1 cellular context compared by ENCODE assay signal in genomic region chr2:184611221-184612085, GRCh38.
TF ChIP-seq lines count a peak whose summit lies in the region.

No MANE protein-coding gene starts in this region.

TF ChIP-seq in HCT116, 20 proteins besides CTCF, POLR2A, EP300 and RAD21 (continued from another document):
- TF ChIP-seq, protein P1, sequence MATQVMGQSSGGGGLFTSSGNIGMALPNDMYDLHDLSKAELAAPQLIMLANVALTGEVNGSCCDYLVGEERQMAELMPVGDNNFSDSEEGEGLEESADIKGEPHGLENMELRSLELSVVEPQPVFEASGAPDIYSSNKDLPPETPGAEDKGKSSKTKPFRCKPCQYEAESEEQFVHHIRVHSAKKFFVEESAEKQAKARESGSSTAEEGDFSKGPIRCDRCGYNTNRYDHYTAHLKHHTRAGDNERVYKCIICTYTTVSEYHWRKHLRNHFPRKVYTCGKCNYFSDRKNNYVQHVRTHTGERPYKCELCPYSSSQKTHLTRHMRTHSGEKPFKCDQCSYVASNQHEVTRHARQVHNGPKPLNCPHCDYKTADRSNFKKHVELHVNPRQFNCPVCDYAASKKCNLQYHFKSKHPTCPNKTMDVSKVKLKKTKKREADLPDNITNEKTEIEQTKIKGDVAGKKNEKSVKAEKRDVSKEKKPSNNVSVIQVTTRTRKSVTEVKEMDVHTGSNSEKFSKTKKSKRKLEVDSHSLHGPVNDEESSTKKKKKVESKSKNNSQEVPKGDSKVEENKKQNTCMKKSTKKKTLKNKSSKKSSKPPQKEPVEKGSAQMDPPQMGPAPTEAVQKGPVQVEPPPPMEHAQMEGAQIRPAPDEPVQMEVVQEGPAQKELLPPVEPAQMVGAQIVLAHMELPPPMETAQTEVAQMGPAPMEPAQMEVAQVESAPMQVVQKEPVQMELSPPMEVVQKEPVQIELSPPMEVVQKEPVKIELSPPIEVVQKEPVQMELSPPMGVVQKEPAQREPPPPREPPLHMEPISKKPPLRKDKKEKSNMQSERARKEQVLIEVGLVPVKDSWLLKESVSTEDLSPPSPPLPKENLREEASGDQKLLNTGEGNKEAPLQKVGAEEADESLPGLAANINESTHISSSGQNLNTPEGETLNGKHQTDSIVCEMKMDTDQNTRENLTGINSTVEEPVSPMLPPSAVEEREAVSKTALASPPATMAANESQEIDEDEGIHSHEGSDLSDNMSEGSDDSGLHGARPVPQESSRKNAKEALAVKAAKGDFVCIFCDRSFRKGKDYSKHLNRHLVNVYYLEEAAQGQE (IDR thresholded peaks at IDR 0.05; ENCODE audit: low read depth) = no peak
- no peak for TF ChIP-seq SIN3A (IDR thresholded peaks at IDR 0.05; ENCODE audit: low read depth)
- TF ChIP-seq SRF (IDR thresholded peaks at IDR 0.05; ENCODE audit: low read depth) = no peak
- TF ChIP-seq, protein P2, sequence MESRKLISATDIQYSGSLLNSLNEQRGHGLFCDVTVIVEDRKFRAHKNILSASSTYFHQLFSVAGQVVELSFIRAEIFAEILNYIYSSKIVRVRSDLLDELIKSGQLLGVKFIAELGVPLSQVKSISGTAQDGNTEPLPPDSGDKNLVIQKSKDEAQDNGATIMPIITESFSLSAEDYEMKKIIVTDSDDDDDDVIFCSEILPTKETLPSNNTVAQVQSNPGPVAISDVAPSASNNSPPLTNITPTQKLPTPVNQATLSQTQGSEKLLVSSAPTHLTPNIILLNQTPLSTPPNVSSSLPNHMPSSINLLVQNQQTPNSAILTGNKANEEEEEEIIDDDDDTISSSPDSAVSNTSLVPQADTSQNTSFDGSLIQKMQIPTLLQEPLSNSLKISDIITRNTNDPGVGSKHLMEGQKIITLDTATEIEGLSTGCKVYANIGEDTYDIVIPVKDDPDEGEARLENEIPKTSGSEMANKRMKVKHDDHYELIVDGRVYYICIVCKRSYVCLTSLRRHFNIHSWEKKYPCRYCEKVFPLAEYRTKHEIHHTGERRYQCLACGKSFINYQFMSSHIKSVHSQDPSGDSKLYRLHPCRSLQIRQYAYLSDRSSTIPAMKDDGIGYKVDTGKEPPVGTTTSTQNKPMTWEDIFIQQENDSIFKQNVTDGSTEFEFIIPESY (IDR thresholded peaks at IDR 0.05; ENCODE audit: extremely low read depth, insufficient replicate concordance, low read length) = no peak
- TF ChIP-seq TCF7L2 (IDR thresholded peaks at IDR 0.05; ENCODE audit: borderline replicate concordance, extremely low read depth, insufficient read depth, insufficient read length) = no peak
- TF ChIP-seq EZH2phosphoT487 (IDR thresholded peaks at IDR 0.05; ENCODE audit: borderline replicate concordance) = no peak
- no peak for TF ChIP-seq EGR1 (IDR thresholded peaks at IDR 0.05; ENCODE audit: low read depth)
- no peak for TF ChIP-seq YY1 (IDR thresholded peaks at IDR 0.05; ENCODE audit: extremely low read depth, insufficient replicate concordance, low read depth, low read length)
- TF ChIP-seq ZFX (IDR thresholded peaks at IDR 0.05) = no peak
- no peak for TF ChIP-seq SP1 (IDR thresholded peaks at IDR 0.05; ENCODE audit: low read depth)
- TF ChIP-seq ELF1 (IDR thresholded peaks at IDR 0.05; ENCODE audit: borderline replicate concordance, low read depth) = no peak
- no peak for TF ChIP-seq ZNF274 (IDR thresholded peaks at IDR 0.05; ENCODE audit: low read depth, low read length)
- TF ChIP-seq, protein P3, sequence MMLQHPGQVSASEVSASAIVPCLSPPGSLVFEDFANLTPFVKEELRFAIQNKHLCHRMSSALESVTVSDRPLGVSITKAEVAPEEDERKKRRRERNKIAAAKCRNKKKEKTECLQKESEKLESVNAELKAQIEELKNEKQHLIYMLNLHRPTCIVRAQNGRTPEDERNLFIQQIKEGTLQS (IDR thresholded peaks at IDR 0.05) = no peak
- TF ChIP-seq CBX3 (IDR thresholded peaks at IDR 0.05; ENCODE audit: low read depth) = no peak
- no peak for TF ChIP-seq POLR2AphosphoS5 (IDR thresholded peaks at IDR 0.05; ENCODE audit: low read depth, low read length)
- TF ChIP-seq JUND (IDR thresholded peaks at IDR 0.05) = no peak
- TF ChIP-seq, protein P4, sequence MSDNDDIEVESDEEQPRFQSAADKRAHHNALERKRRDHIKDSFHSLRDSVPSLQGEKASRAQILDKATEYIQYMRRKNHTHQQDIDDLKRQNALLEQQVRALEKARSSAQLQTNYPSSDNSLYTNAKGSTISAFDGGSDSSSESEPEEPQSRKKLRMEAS (IDR thresholded peaks at IDR 0.05) = no peak
- no peak for TF ChIP-seq CEBPB (IDR thresholded peaks at IDR 0.05; ENCODE audit: low read depth)
